Comparison of ENCODE assay signal across 14 cellular contexts in genomic region chr17:63973930-63974593, GRCh38. TPM values are rescaled to one million over a fixed set of nuclear protein-coding genes. Genes with fewer than 3 reads are reported as not detected.
A peak's percentile ranks its signal among the peaks of the same experiment; 100 is the strongest.
DNase-seq lines count a peak whose midpoint lies in the region; ATAC-seq and TF ChIP-seq lines count a peak whose summit lies in the region.
"Had no signal": no experiment of that assay in that cellular context is flagged by ENCODE, and none has a peak within 500 bp of the region (broad histone marks: within the 10 kb centered on the region; RNA-seq: fewer than 3 reads in every experiment).

No MANE protein-coding gene starts in this region.

- intact Hi-C loops in activated CD4-positive, alpha-beta T cell treated with anti-CD3 and anti-CD28 coated beads for 36 hours (cut with DNase I, micrococcal nuclease): no loop called here
- intact Hi-C loops in transverse colon (cut with DNase I; ENCODE audit: low total_unique reads) (no loop called here), Caco-2 (cut with micrococcal nuclease; ENCODE audit: unreplicated experiment) (no loop called here)

- WGBS in transverse colon (ENCODE audit: low coverage in 1 of 2), 2 donors: 57% methylated on average over 12 of the region's 12 CpGs; no CpG with 5 or more reads in 1 of the 2 donors

- in situ Hi-C loops in transverse colon (cut with MboI; ENCODE audit: low pct_ligation_motif_present in 1 of 4, low pct_unique_long_range_greater_than_20kb in 1 of 4, low sequenced_read_pairs in 3 of 4): no loop called here

- H3K27me3 Mint-ChIP-seq in activated CD4-positive, alpha-beta T cell treated with anti-CD3 and anti-CD28 coated beads for 36 hours: no peaks in the 10 kb centered on the region
- peaks cover 25% of the 10 kb centered on the region for H3K27me3 Mint-ChIP-seq in Caco-2 (ENCODE audit: insufficient read depth, unreplicated experiment)
- H3K27me3 Mint-ChIP-seq: activated T-helper 17 cell treated with anti-CD3 and anti-CD28 coated beads, Interleukin-2, amount 50 U/mL, for 72 hours had no signal

- H3K36me3 ChIP-seq in transverse colon (no peaks in the 10 kb centered on the region), Caco-2 (ENCODE audit: control insufficient read depth, insufficient read depth, low read length) (no peaks in the 10 kb centered on the region)
- H3K36me3 ChIP-seq: heart right ventricle, spleen had no signal

- H3K9me3 Mint-ChIP-seq in activated CD4-positive, alpha-beta T cell treated with anti-CD3 and anti-CD28 coated beads for 36 hours (ENCODE audit: low read depth): no peaks in the 10 kb centered on the region
- H3K9me3 Mint-ChIP-seq in Caco-2 (ENCODE audit: unreplicated experiment): no peaks in the 10 kb centered on the region
- H3K9me3 Mint-ChIP-seq: activated T-helper 17 cell treated with anti-CD3 and anti-CD28 coated beads, Interleukin-2, amount 50 U/mL, for 72 hours had no signal

- H3K4me1 Mint-ChIP-seq in activated CD4-positive, alpha-beta T cell treated with anti-CD3 and anti-CD28 coated beads for 36 hours: peaks cover 20% of the 10 kb centered on the region
- no peaks in the 10 kb centered on the region for H3K4me1 Mint-ChIP-seq in Caco-2 (ENCODE audit: low read depth, unreplicated experiment)

- TF ChIP-seq EP300 in transverse colon (IDR thresholded peaks at IDR 0.05; ENCODE audit: low read depth): no peak

- TF ChIP-seq POLR2A in transverse colon (IDR thresholded peaks at IDR 0.05): no peak

- H3K4me3 ChIP-seq in transverse colon: no peak overlapping the region
- no peak overlapping the region for H3K4me3 ChIP-seq in Caco-2 (ENCODE audit: low read depth, low read length)
- H3K4me3 ChIP-seq: heart right ventricle, spleen had no signal

- no peak overlapping the region for H3K27ac ChIP-seq in foreskin keratinocyte
- no peak overlapping the region for H3K27ac ChIP-seq in transverse colon
- H3K27ac ChIP-seq: spleen had no signal

- CTCF ChIA-PET in activated CD4-positive, alpha-beta T cell treated with anti-CD3 and anti-CD28 coated beads for 36 hours (lab: Charles Lee): interaction anchor here (0.7 to 1.3 kb wide), 2 partner anchors 17 to 51 kb away, joined by 3 read pairs; no protein-coding TSS in a partner anchor
- CTCF ChIA-PET in Caco-2 (lab: Charles Lee): no interaction called here

- H3K27ac Mint-ChIP-seq in activated CD4-positive, alpha-beta T cell treated with anti-CD3 and anti-CD28 coated beads for 36 hours: peak overlapping the region; percentile 18
- no peak overlapping the region for H3K27ac Mint-ChIP-seq in Caco-2 (ENCODE audit: unreplicated experiment)
- H3K27ac Mint-ChIP-seq: activated T-helper 17 cell treated with anti-CD3 and anti-CD28 coated beads, Interleukin-2, amount 50 U/mL, for 72 hours had no signal

- ATAC-seq in activated CD4-positive, alpha-beta T cell treated with anti-CD3 and anti-CD28 coated beads for 36 hours: peak; percentile 15
- ATAC-seq in foreskin keratinocyte (peak; percentile 64), GM19035 (IDR thresholded peaks at IDR 0.05; ENCODE audit: unreplicated experiment) (no peak)

- peaks cover 4% of the 10 kb centered on the region for H3K27me3 ChIP-seq in foreskin keratinocyte
- H3K27me3 ChIP-seq in transverse colon: no peaks in the 10 kb centered on the region
- no peaks in the 10 kb centered on the region for H3K27me3 ChIP-seq in Caco-2 (replicated peaks; ENCODE audit: control insufficient read depth, insufficient read depth, low read length)
- H3K27me3 ChIP-seq: heart right ventricle, spleen had no signal

- TF ChIP-seq CTCF in foreskin keratinocyte (conservative IDR thresholded peaks at IDR 0.05) (no peak), transverse colon (IDR thresholded peaks at IDR 0.05) (no peak), Caco-2 (IDR thresholded peaks at IDR 0.05; ENCODE audit: insufficient read depth in 1 of 2, low read depth in 1 of 2, low read length in 1 of 2, severe bottlenecking in 1 of 2, unreplicated experiment in 1 of 2) (no peak)

- BruUV-seq in Caco-2 (replicated peaks; lab: Mats Ljungman, UMichigan): no TSS peak

- H3K36me3 Mint-ChIP-seq in activated CD4-positive, alpha-beta T cell treated with anti-CD3 and anti-CD28 coated beads for 36 hours (ENCODE audit: low read depth): no peaks in the 10 kb centered on the region
- H3K36me3 Mint-ChIP-seq in Caco-2 (ENCODE audit: insufficient read depth, unreplicated experiment): no peaks in the 10 kb centered on the region

- H3K4me1 ChIP-seq in foreskin keratinocyte: no peaks in the 10 kb centered on the region
- H3K4me1 ChIP-seq in transverse colon: no peaks in the 10 kb centered on the region
- H3K4me1 ChIP-seq in Caco-2: no peaks in the 10 kb centered on the region

- POLR2A ChIA-PET in activated CD4-positive, alpha-beta T cell treated with anti-CD3 and anti-CD28 coated beads for 36 hours (lab: Charles Lee): no interaction called here
- POLR2A ChIA-PET in Caco-2 (lab: Charles Lee): no interaction called here

- DNase-seq in activated CD4-positive, alpha-beta T cell treated with anti-CD3 and anti-CD28 coated beads for 36 hours: no peak
- no peak for DNase-seq in activated CD4-positive, alpha-beta T cell treated with anti-CD3 and anti-CD28 coated beads for 1 hour
- DNase-seq in NCI-H510A treated with DMSO at 0.1 percent for 48 hours (lab: John Stamatoyannopoulos, UW) (peak; percentile 25), foreskin keratinocyte (no peak), transverse colon (peak; percentile 26), 8988T (no peak), Caco-2 (no peak)
- DNase-seq: heart right ventricle; KBM-7; spleen; stimulated activated naive CD4-positive, alpha-beta T cell treated with Interleukin-2 at 50 U/mL for 16 hours had no signal

- no peaks in the 10 kb centered on the region for H3K9me3 ChIP-seq in transverse colon
- H3K9me3 ChIP-seq in Caco-2: 0 out of 2 replicates have a peak, but pooled peaks cover 2% of the 10 kb centered on the region
- H3K9me3 ChIP-seq: heart right ventricle, spleen had no signal

- H3K4me3 Mint-ChIP-seq in activated CD4-positive, alpha-beta T cell treated with anti-CD3 and anti-CD28 coated beads for 36 hours: no peak overlapping the region
- no peak overlapping the region for H3K4me3 Mint-ChIP-seq in Caco-2 (ENCODE audit: unreplicated experiment)
- H3K4me3 Mint-ChIP-seq: activated T-helper 17 cell treated with anti-CD3 and anti-CD28 coated beads, Interleukin-2, amount 50 U/mL, for 72 hours had no signal

RNA-seq across cellular contexts. Expression of gene SCN4A, which starts 1.3 kb away (rescaled TPM):
- under 1 TPM; 0.21 to 0.50 TPM for total RNA-seq in activated CD4-positive, alpha-beta T cell treated with anti-CD3 and anti-CD28 coated beads for 36 hours
- total RNA-seq in foreskin keratinocyte: not detected in 2 replicates
- not detected in 2 replicates for polyA plus RNA-seq in foreskin keratinocyte
- under 1 TPM in 3 of 4 donors, not detected in 1; 0.14 to 0.48 (median 0.20) TPM for total RNA-seq in transverse colon
- not detected in 2 replicates for total RNA-seq in Caco-2 (2022)
- polyA plus RNA-seq: BJ had no signal

RNA-seq across cellular contexts. Expression of gene PRR29, which starts 24.1 kb away (rescaled TPM):
- total RNA-seq in activated CD4-positive, alpha-beta T cell treated with anti-CD3 and anti-CD28 coated beads for 36 hours: 1 to 10 TPM; 1.0 to 1.5 TPM
- total RNA-seq in foreskin keratinocyte: 0.03 TPM in 1 of 2 replicates, not detected in the other
- polyA plus RNA-seq in foreskin keratinocyte: 0.03 and 0.06 TPM in 2 replicates
- not detected for total RNA-seq in transverse colon
- total RNA-seq in Caco-2 (2022): not detected in 2 replicates

RNA-seq across cellular contexts. Expression of gene CD79B, which starts 41.9 kb away (rescaled TPM):
- total RNA-seq in activated CD4-positive, alpha-beta T cell treated with anti-CD3 and anti-CD28 coated beads for 36 hours: 10 to 100 TPM; 19.8 to 28.0 TPM
- not detected in 2 replicates for total RNA-seq in foreskin keratinocyte
- not detected in 2 replicates for polyA plus RNA-seq in foreskin keratinocyte
- 10 to 100 TPM in 2 of 4 donors, under 1 TPM in 1, not detected in 1; 0.68 to 38.9 (median 20.0) TPM for total RNA-seq in transverse colon
- total RNA-seq in Caco-2 (2022): not detected in 2 replicates

RNA-seq across cellular contexts. Expression of gene ICAM2, which starts 46.4 kb away (rescaled TPM):
- total RNA-seq in activated CD4-positive, alpha-beta T cell treated with anti-CD3 and anti-CD28 coated beads for 36 hours: 10 to 100 TPM; 46.6 to 49.0 TPM
- total RNA-seq in foreskin keratinocyte: 0.14 and 0.48 TPM in 2 replicates
- polyA plus RNA-seq in foreskin keratinocyte: 0.46 and 0.54 TPM in 2 replicates
- 10 to 100 TPM in 1 of 4 donors, 1 to 10 TPM in 2, not detected in 1; 6.4 to 24.3 (median 9.3) TPM for total RNA-seq in transverse colon
- 1.9 and 2.0 TPM in 2 replicates for total RNA-seq in Caco-2 (2022)

RNA-seq across cellular contexts. Expression of gene GH1, which starts 55.4 kb away (rescaled TPM):
- under 1 TPM in 1 of 2 experiments, not detected in 1; 0.28 TPM for total RNA-seq in activated CD4-positive, alpha-beta T cell treated with anti-CD3 and anti-CD28 coated beads for 36 hours
- not detected in 2 replicates for total RNA-seq in foreskin keratinocyte
- polyA plus RNA-seq in foreskin keratinocyte: not detected in 2 replicates
- not detected for total RNA-seq in transverse colon
- not detected in 2 replicates for total RNA-seq in Caco-2 (2022)
- total RNA-seq: heart right ventricle had no signal
- polyA plus RNA-seq: BJ, heart right ventricle had no signal

Comparison
In these comparisons a context has a peak if more than half of its experiments do, and no peak if none do; other contexts are left out.
1. DNase-seq: peak in NCI-H510A treated with DMSO at 0.1 percent for 48 hours (single experiment) and transverse colon (single experiment); none in activated CD4-positive, alpha-beta T cell treated with anti-CD3 and anti-CD28 coated beads for 36 hours (single experiment), activated CD4-positive, alpha-beta T cell treated with anti-CD3 and anti-CD28 coated beads for 1 hour (single experiment), foreskin keratinocyte (0 of 2), 8988T (single experiment) and Caco-2 (0 of 2).